8 cellular contexts compared by ENCODE assay signal in the genomic region with DNA sequence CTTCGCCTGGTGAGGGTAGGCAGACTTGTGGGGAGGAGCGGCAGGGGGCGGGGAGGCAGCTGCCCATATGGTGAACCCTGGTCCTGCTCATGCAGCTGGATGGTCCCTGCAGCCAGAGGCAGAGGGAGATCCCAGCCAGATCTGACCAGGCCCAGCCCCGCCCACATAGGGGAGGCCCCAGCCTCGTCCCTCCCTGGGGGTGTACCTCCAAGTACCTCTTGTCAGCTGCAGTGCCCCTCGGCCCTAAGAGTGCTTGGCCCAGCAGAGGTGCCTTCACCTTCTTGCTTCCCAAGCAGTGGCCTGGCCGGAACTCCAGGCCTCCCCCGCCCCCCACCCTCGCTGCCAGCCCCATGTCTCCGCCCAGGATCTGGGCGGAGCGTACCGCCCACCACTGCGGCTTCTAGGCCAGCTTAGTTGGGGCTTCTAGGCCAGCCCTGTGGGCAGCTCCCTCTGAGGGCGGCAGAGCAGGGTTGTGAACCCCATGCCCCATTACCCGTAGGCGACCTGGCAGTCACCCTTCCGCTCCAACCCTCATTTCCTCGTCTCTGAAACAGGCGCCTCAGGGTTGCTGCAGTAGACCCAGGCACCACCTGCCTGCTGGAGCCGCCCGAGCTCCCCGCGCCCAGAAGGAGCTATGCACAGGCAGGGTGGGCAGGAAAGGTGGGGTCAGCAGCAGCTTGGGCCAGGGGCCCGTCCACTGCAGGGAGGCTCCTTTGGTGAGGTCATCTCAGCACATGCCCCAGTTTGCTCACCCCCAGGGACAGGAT. TPM values are rescaled to one million over a fixed set of nuclear protein-coding genes. Genes with fewer than 3 reads are reported as not detected.
DNase-seq lines count a peak whose midpoint lies in the region; ATAC-seq and TF ChIP-seq lines count a peak whose summit lies in the region.

A gene with protein sequence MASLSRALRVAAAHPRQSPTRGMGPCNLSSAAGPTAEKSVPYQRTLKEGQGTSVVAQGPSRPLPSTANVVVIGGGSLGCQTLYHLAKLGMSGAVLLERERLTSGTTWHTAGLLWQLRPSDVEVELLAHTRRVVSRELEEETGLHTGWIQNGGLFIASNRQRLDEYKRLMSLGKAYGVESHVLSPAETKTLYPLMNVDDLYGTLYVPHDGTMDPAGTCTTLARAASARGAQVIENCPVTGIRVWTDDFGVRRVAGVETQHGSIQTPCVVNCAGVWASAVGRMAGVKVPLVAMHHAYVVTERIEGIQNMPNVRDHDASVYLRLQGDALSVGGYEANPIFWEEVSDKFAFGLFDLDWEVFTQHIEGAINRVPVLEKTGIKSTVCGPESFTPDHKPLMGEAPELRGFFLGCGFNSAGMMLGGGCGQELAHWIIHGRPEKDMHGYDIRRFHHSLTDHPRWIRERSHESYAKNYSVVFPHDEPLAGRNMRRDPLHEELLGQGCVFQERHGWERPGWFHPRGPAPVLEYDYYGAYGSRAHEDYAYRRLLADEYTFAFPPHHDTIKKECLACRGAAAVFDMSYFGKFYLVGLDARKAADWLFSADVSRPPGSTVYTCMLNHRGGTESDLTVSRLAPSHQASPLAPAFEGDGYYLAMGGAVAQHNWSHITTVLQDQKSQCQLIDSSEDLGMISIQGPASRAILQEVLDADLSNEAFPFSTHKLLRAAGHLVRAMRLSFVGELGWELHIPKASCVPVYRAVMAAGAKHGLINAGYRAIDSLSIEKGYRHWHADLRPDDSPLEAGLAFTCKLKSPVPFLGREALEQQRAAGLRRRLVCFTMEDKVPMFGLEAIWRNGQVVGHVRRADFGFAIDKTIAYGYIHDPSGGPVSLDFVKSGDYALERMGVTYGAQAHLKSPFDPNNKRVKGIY (minus strand): TSS at position 314 of the 767 bp plus-strand sequence. CDS start 4,179 bp downstream, outside the sequence.

- DNase-seq in GM10266 (ENCODE audit: extremely low spot score): peak; percentile 81
- DNase-seq in NCI-H2029 treated with DMSO at 0.1 percent for 48 hours (lab: John Stamatoyannopoulos, UW): peak; percentile 29
- DNase-seq in activated T-cell treated with anti-CD3 and anti-CD28 coated beads for 24 hours (ENCODE audit: low read depth): peak; percentile 23
- DNase-seq in foreskin fibroblast: peak; percentile 44 to 76
- DNase-seq in nephron progenitor cell: peak; percentile 80
- peak; percentile 79 for DNase-seq in upper lobe of right lung
- DNase-seq in NCI-H187 (lab: John Stamatoyannopoulos, UW): no peak
- no peak for DNase-seq in GDM1 (lab: John Stamatoyannopoulos, UW)

- TF ChIP-seq CTCF in GM10266 (IDR thresholded peaks at IDR 0.05; ENCODE audit: control insufficient read depth, insufficient read depth, low read depth, missing control alignments): no peak
- TF ChIP-seq CTCF in foreskin fibroblast (IDR thresholded peaks at IDR 0.05; ENCODE audit: low read depth, low read length): no peak
- TF ChIP-seq CTCF in nephron progenitor cell (IDR thresholded peaks at IDR 0.05): no peak
- TF ChIP-seq CTCF in upper lobe of right lung (IDR thresholded peaks at IDR 0.05): no peak

- no peaks in the 10 kb centered on the region for H3K9me3 ChIP-seq in upper lobe of right lung

- peak within 1 kb of the TSS; percentile 37 to 42 for H3K4me3 ChIP-seq in foreskin fibroblast (ENCODE audit: low read depth in 1 of 2, low read length in 2 of 2)
- peak within 1 kb of the TSS; percentile 46 for H3K4me3 ChIP-seq in upper lobe of right lung

- no peaks in the 10 kb centered on the region for H3K27me3 ChIP-seq in upper lobe of right lung

- peaks cover 13% of the 10 kb centered on the region for H3K4me1 ChIP-seq in upper lobe of right lung

- H3K4me1 Mint-ChIP-seq in nephron progenitor cell: peaks cover 37% of the 10 kb centered on the region

- peak; percentile 79 for ATAC-seq in upper lobe of right lung

- no peak within 1 kb of the TSS for H3K27ac ChIP-seq in upper lobe of right lung

- intact Hi-C loops in upper lobe of right lung (cut with DNase I): no loop called here

- H3K27me3 Mint-ChIP-seq in nephron progenitor cell (ENCODE audit: low read depth, poor library complexity): peaks cover 5% of the 10 kb centered on the region

- no peaks in the 10 kb centered on the region for H3K36me3 ChIP-seq in upper lobe of right lung

- H3K4me3 Mint-ChIP-seq in nephron progenitor cell: peak within 1 kb of the TSS; percentile 73

- no peak within 1 kb of the TSS for H3K27ac Mint-ChIP-seq in nephron progenitor cell

- no peaks in the 10 kb centered on the region for H3K36me3 Mint-ChIP-seq in nephron progenitor cell (ENCODE audit: low read depth)

- H3K9me3 Mint-ChIP-seq in nephron progenitor cell: no peaks in the 10 kb centered on the region

RNA-seq across cellular contexts. Expression of the gene that starts here (rescaled TPM):
- total RNA-seq in upper lobe of right lung: 6.8 TPM

Comparison
In these comparisons a context has a peak if more than half of its experiments do, and no peak if none do; other contexts are left out.
1. DNase-seq: peak in GM10266 (single experiment), NCI-H2029 treated with DMSO at 0.1 percent for 48 hours (single experiment), activated T-cell treated with anti-CD3 and anti-CD28 coated beads for 24 hours (single experiment), foreskin fibroblast (2 of 2), nephron progenitor cell (single experiment) and upper lobe of right lung (single experiment); none in NCI-H187 (0 of 2) and GDM1 (single experiment).